In genomic region chr6:36752187-36752885, GRCh38 we compare ENCODE assay signal across 10 cellular contexts. TPM values are rescaled to one million over a fixed set of nuclear protein-coding genes. Genes with fewer than 3 reads are reported as not detected.
DNase-seq lines count a peak whose midpoint lies in the region; FAIRE-seq and TF ChIP-seq lines count a peak whose summit lies in the region.
"Had no signal": no experiment of that assay in that cellular context is flagged by ENCODE, and none has a peak within 500 bp of the region (broad histone marks: within the 10 kb centered on the region; RNA-seq: fewer than 3 reads in every experiment).

No MANE protein-coding gene starts in this region.

- H3K36me3 ChIP-seq in SK-N-SH (replicated peaks in 1 of 2; ENCODE audit: control insufficient read depth in 1 of 2, insufficient read depth in 2 of 2, low read length in 1 of 2) = no peaks in the 10 kb centered on the region
- no peaks in the 10 kb centered on the region for H3K36me3 ChIP-seq in ovary
- H3K36me3 ChIP-seq in SJCRH30 = no peaks in the 10 kb centered on the region

- TF ChIP-seq EP300 in SK-N-SH (IDR thresholded peaks at IDR 0.05; ENCODE audit: borderline replicate concordance in 1 of 2, low read depth in 1 of 2, low read length in 1 of 2) = no peak
- TF ChIP-seq EP300 in ovary (IDR thresholded peaks at IDR 0.05) = no peak

- H3K27me3 ChIP-seq in SK-N-SH (ENCODE audit: insufficient read depth) (no peaks in the 10 kb centered on the region), ovary (no peaks in the 10 kb centered on the region), SJCRH30 (no peaks in the 10 kb centered on the region)

- POLR2A ChIA-PET in SK-N-SH (lab: Yijun Ruan, JAX) = no interaction called here

- no peak overlapping the region for H2AFZ ChIP-seq in SK-N-SH (ENCODE audit: low read depth)

- TF ChIP-seq RAD21 in SK-N-SH (IDR thresholded peaks at IDR 0.05; ENCODE audit: low read length) = no peak

- TF ChIP-seq CTCF in C4-2B (conservative IDR thresholded peaks at IDR 0.05) (no peak), SK-N-SH (IDR thresholded peaks at IDR 0.05) (no peak), ovary (IDR thresholded peaks at IDR 0.05) (no peak)

- CTCF ChIA-PET in SK-N-SH (lab: Yijun Ruan, JAX) = interaction anchor here (1.0 to 10.9 kb wide), 6 partner anchors 14 to 135 kb away, joined by 3 to 111 read pairs (median 13); no protein-coding TSS in a partner anchor

- H3K9me3 ChIP-seq in SK-N-SH (no peaks in the 10 kb centered on the region), ovary (no peaks in the 10 kb centered on the region), SJCRH30 (replicated peaks) (no peaks in the 10 kb centered on the region)

- H3K79me2 ChIP-seq in SK-N-SH (ENCODE audit: insufficient read depth) = no peaks in the 10 kb centered on the region

- WGBS in SK-N-SH (ENCODE audit: low lambda C conversion rate) = 80% methylated on average over 3 of the region's 6 CpGs
- WGBS in ovary, 3 donors = 90 to 95% (median 91%) methylated on average over 6 of the region's 6 CpGs

- H4K20me1 ChIP-seq in SK-N-SH (ENCODE audit: insufficient read depth) = no peaks in the 10 kb centered on the region

- no peak overlapping the region for H3K9ac ChIP-seq in SK-N-SH

- DNase-seq in GM19239 (ENCODE audit: insufficient read length, low spot score) (no peak), SK-N-SH (no peak), epithelial cell of prostate (ENCODE audit: low read depth, low spot score) (peak; percentile 39), NCI-H446 treated with DMSO at 0.1 percent for 48 hours (lab: John Stamatoyannopoulos, UW) (no peak), ovary (no peak), NCI-H187 (lab: John Stamatoyannopoulos, UW) (no peak), SJCRH30 (no peak)
- DNase-seq: GF-D8, midbrain had no signal

- H3K4me2 ChIP-seq in SK-N-SH = no peak overlapping the region

- peak; percentile 67 for FAIRE-seq in GM19239 (lab: Jason Lieb, UNC)

- no peak for TF ChIP-seq POLR2A in ovary (IDR thresholded peaks at IDR 0.05)

- H3K4me3 ChIP-seq in SK-N-SH (ENCODE audit: low read depth in 2 of 2, low read length in 1 of 2) = no peak overlapping the region
- H3K4me3 ChIP-seq in ovary = no peak overlapping the region
- H3K4me3 ChIP-seq in SJCRH30 = no peak overlapping the region

- no peaks in the 10 kb centered on the region for H3K9me2 ChIP-seq in SK-N-SH

- peak overlapping the region; percentile 52 for H3K27ac ChIP-seq in C4-2B
- H3K27ac ChIP-seq in SK-N-SH (ENCODE audit: low read depth in 2 of 2, low read length in 1 of 2) = no peak overlapping the region
- H3K27ac ChIP-seq in epithelial cell of prostate = peak overlapping the region; percentile 60
- H3K27ac ChIP-seq in ovary = no peak overlapping the region
- no peak overlapping the region for H3K27ac ChIP-seq in SJCRH30

- intact Hi-C loops in ovary (cut with DNase I) = loop anchor here in 2 of 4 donors (10.0 kb wide), 3 partner anchors 68 to 328 kb away; no protein-coding TSS in a partner anchor

- H3F3A ChIP-seq in SK-N-SH (replicated peaks; ENCODE audit: insufficient read depth) = no peaks in the 10 kb centered on the region

- peaks cover 0 to 19% of the 10 kb centered on the region in 2 experiments; a peak in 2 of 4 replicates for H3K4me1 ChIP-seq in SK-N-SH (ENCODE audit: control insufficient read depth in 1 of 2, insufficient read depth in 2 of 2, low read depth in 1 of 2, low read length in 1 of 2)
- H3K4me1 ChIP-seq in ovary (ENCODE audit: insufficient read depth) = no peaks in the 10 kb centered on the region
- peaks cover 2% of the 10 kb centered on the region; the same call in 1 of the 2 replicates for H3K4me1 ChIP-seq in SJCRH30

TF ChIP-seq in SK-N-SH, 30 proteins besides CTCF, POLR2A, EP300 and RAD21:
- TF ChIP-seq PBX3 (IDR thresholded peaks at IDR 0.05) (no peak), FOSL2 (IDR thresholded peaks at IDR 0.05; ENCODE audit: borderline replicate concordance, low read depth) (peak; percentile 28; the same call in 1 of the 2 replicates)

RNA-seq across cellular contexts. Expression of gene RAB44, which starts 54.7 kb away (rescaled TPM):
- polyA plus RNA-seq in SK-N-SH (2012; rRNA removed) (0.10 and 0.12 TPM in 2 replicates), ovary (under 1 TPM; 0.04 to 0.12 TPM)
- polyA plus RNA-seq in SK-N-SH (2012; cell fraction: cytosol; rRNA removed) = 0.01 TPM in 2 replicates
- polyA plus RNA-seq in SK-N-SH (2012; cell fraction: nucleus; rRNA removed) = 0.70 and 0.83 TPM in 2 replicates
- under 1 TPM in 4 of 7 donors, not detected in 3; 0.11 to 0.15 (median 0.13) TPM for total RNA-seq in ovary
- not detected in 2 replicates for total RNA-seq in SJCRH30 (2014; rRNA removed; shearing (Covaris generic))

Comparison
In these comparisons a context has a peak if more than half of its experiments do, and no peak if none do; other contexts are left out.
1. H3K27ac ChIP-seq: peak in C4-2B (single experiment) and epithelial cell of prostate (single experiment); none in SK-N-SH (0 of 2), ovary (0 of 2) and SJCRH30 (single experiment).